ENCODE assay signal across 30 cellular contexts in the genomic region with DNA sequence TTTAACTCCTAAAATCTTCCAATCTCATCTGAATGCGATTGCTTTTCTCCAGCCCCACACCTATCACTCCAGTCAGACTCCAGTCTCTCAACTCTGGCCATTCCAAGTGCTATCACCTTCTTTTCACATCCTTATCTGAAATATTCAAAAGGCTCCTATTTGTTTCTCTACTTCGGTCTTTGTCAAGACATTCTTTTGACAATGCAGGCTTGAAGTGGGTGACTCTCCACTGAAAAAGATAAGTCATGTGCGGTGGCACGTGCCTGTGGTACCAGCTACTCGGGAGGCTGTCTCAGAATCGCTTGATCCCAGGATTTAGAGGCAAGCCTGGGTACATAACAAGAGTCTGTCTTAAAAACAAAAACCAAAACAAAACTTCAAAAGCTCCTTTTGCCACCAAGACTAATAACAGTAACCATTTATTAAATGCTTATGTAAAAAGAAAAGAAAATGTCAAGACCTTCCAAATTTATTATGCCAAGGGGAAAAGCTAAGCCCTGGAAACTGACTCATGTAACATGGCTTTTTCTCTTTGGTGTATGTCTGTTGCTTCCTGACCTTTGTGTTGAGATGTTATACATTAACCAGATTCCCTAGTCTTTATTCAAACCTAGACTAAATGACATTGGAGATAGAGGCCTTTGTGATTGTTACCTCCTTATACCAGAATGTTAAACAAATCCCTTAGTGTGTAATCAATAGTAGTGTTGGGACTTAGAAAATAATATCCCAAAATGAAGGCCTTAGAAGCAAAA. TPM values are rescaled to one million over a fixed set of nuclear protein-coding genes. Genes with fewer than 3 reads are reported as not detected.
DNase-seq lines count a peak whose midpoint lies in the region; ATAC-seq, FAIRE-seq and TF ChIP-seq lines count a peak whose summit lies in the region.
"Had no signal": no experiment of that assay in that cellular context is flagged by ENCODE, and none has a peak within 500 bp of the region (broad histone marks: within the 10 kb centered on the region; RNA-seq: fewer than 3 reads in every experiment).

No MANE protein-coding gene starts in this region.

- no peak overlapping the region for H3K4me2 ChIP-seq in neural progenitor cell
- H3K4me2 ChIP-seq: KMS-11, SK-N-SH had no signal

- H3K9me3 ChIP-seq in kidney (ENCODE audit: control insufficient read depth in 1 of 2, low read length in 2 of 2) (no peaks in the 10 kb centered on the region), aorta (ENCODE audit: control insufficient read depth, low read length) (no peaks in the 10 kb centered on the region), neural progenitor cell (ENCODE audit: low read depth) (no peaks in the 10 kb centered on the region)
- H3K9me3 ChIP-seq: esophagus squamous epithelium, left ventricle myocardium inferior, psoas muscle, SK-N-SH, tibial artery had no signal

- DNase-seq in COLO668 (lab: John Stamatoyannopoulos, UW; ENCODE audit: unreplicated experiment) (peak; percentile 37), SK-MEL-5 (ENCODE audit: low read depth, low spot score) (peak; percentile 33), kidney (no peak), aorta (no peak), posterior vena cava (ENCODE audit: low spot score) (no peak), neural progenitor cell (ENCODE audit: low spot score) (no peak)
- no peak for DNase-seq in stimulated activated effector memory CD8-positive, alpha-beta T cell treated with anti-CD3 and anti-CD28 coated beads, Interleukin-12 subunit alpha, Interleukin-12 subunit beta, amount 100 ng/mL, for 72 hours (ENCODE audit: low spot score in 2 of 2)
- DNase-seq: activated CD4-positive, alpha-beta T cell treated with anti-CD3 and anti-CD28 coated beads, Interleukin-2, amount 50 U/mL, for 48 hours; activated effector memory CD4-positive, alpha-beta T cell treated with anti-CD3 and anti-CD28 coated beads, Interleukin-2, amount 50 U/mL, for 16 hours; brain microvascular endothelial cell; C1 segment of cervical spinal cord; DMS 273 treated with DMSO at 0.1 percent for 48 hours; effector memory CD4-positive, alpha-beta T cell; esophagus squamous epithelium; left ventricle myocardium inferior; MV-4-11; NCI-H1694; NCI-H2171; NCI-H524; psoas muscle; SK-N-SH; stimulated activated naive CD8-positive, alpha-beta T cell treated with anti-CD3 and anti-CD28 coated beads, Interleukin-15, Interleukin-2, amounts not matched to agents 100 U/mL and 50 U/mL, for 24 hours; tibial artery had no signal

- H2AFZ ChIP-seq in neural progenitor cell (replicated peaks): no peak overlapping the region

- H3K4me3 Mint-ChIP-seq in nephron (peak overlapping the region in 1 of 3 experiments; percentile 7), neural progenitor cell (no peak overlapping the region)
- no peak overlapping the region for H3K4me3 Mint-ChIP-seq in stimulated activated effector memory CD8-positive, alpha-beta T cell treated with anti-CD3 and anti-CD28 coated beads, Interleukin-12 subunit alpha, Interleukin-12 subunit beta, amount 100 ng/mL, for 72 hours
- H3K4me3 Mint-ChIP-seq: neural crest cell; T-helper 2 cell treated with Interferon-gamma antibody and Interleukin-4, amounts not matched to agents 5 μg/mL and 100 μg/mL, for 36 hours; WTC11 had no signal

- H3K36me3 ChIP-seq in kidney (ENCODE audit: control insufficient read depth in 1 of 2, insufficient read depth in 2 of 2, low read length in 2 of 2) (no peaks in the 10 kb centered on the region), aorta (ENCODE audit: control insufficient read depth in 1 of 2, insufficient read depth in 2 of 2, low read length in 1 of 2) (no peaks in the 10 kb centered on the region), neural progenitor cell (no peaks in the 10 kb centered on the region)
- H3K36me3 ChIP-seq: brain microvascular endothelial cell had no signal

- TF ChIP-seq CTCF in kidney (IDR thresholded peaks at IDR 0.05; ENCODE audit: borderline replicate concordance, extremely low read depth, insufficient read depth): no peak
- no peak for TF ChIP-seq CTCF in nephron (IDR thresholded peaks at IDR 0.05; ENCODE audit: unreplicated experiment in 3 of 3)
- no peak for TF ChIP-seq CTCF in neural progenitor cell (IDR thresholded peaks at IDR 0.05)

- H3K4me3 ChIP-seq in kidney (ENCODE audit: low read length in 2 of 2) (no peak overlapping the region), aorta (ENCODE audit: low read length in 2 of 2) (no peak overlapping the region), neural progenitor cell (no peak overlapping the region)
- H3K4me3 ChIP-seq: esophagus squamous epithelium, left ventricle myocardium inferior, psoas muscle, skin epidermis, tibial artery had no signal

- H3F3A ChIP-seq in neural progenitor cell (ENCODE audit: low read depth): no peaks in the 10 kb centered on the region

- H3K4me1 ChIP-seq in kidney (ENCODE audit: control insufficient read depth in 1 of 2, insufficient read depth in 1 of 2, low read depth in 1 of 2, low read length in 2 of 2) (peaks cover 0 to 12% of the 10 kb centered on the region in 2 donors), aorta (ENCODE audit: control insufficient read depth in 1 of 2, insufficient read depth in 2 of 2, low read length in 2 of 2) (no peaks in the 10 kb centered on the region), neural progenitor cell (peaks cover 6% of the 10 kb centered on the region)

- ATAC-seq in aorta (ENCODE audit: low FRiP score): no peak
- ATAC-seq in stimulated activated effector memory CD8-positive, alpha-beta T cell treated with anti-CD3 and anti-CD28 coated beads, Interleukin-12 subunit alpha, Interleukin-12 subunit beta, amount 100 ng/mL, for 72 hours: no peak
- ATAC-seq: psoas muscle; stimulated activated naive CD8-positive, alpha-beta T cell treated with anti-CD3 and anti-CD28 coated beads, Interleukin-15, Interleukin-2, amounts not matched to agents 100 U/mL and 50 U/mL, for 24 hours; WTC11 had no signal

- H3K4me1 Mint-ChIP-seq in nephron (peaks cover 10% of the 10 kb centered on the region), neural progenitor cell (peaks cover 13% of the 10 kb centered on the region)
- peaks cover 21% of the 10 kb centered on the region for H3K4me1 Mint-ChIP-seq in stimulated activated effector memory CD8-positive, alpha-beta T cell treated with anti-CD3 and anti-CD28 coated beads, Interleukin-12 subunit alpha, Interleukin-12 subunit beta, amount 100 ng/mL, for 72 hours

- no peaks in the 10 kb centered on the region for H3K79me2 ChIP-seq in neural progenitor cell (ENCODE audit: low read depth)

- H3K27ac ChIP-seq in kidney (ENCODE audit: low read depth in 2 of 2, low read length in 2 of 2) (peak overlapping the region; percentile 56 to 58), aorta (ENCODE audit: low read depth in 1 of 2, low read length in 2 of 2) (no peak overlapping the region), neural progenitor cell (no peak overlapping the region)
- H3K27ac ChIP-seq: brain microvascular endothelial cell, esophagus squamous epithelium, KMS-11, left ventricle myocardium inferior, psoas muscle, skin epidermis, tibial artery had no signal

- in situ Hi-C loops in SK-MEL-5 (cut with HindIII; ENCODE audit: low pct_unique_long_range_greater_than_20kb, low sequenced_read_pairs): no loop called here

- 88 to 91% methylated on average over 6 of the region's 6 CpGs for WGBS in aorta, 2 donors

- H3K27ac Mint-ChIP-seq in nephron: peak overlapping the region; percentile 56 to 73 (median 66)
- no peak overlapping the region for H3K27ac Mint-ChIP-seq in stimulated activated effector memory CD8-positive, alpha-beta T cell treated with anti-CD3 and anti-CD28 coated beads, Interleukin-12 subunit alpha, Interleukin-12 subunit beta, amount 100 ng/mL, for 72 hours
- H3K27ac Mint-ChIP-seq in neural progenitor cell: no peak overlapping the region
- H3K27ac Mint-ChIP-seq: T-helper 2 cell treated with Interferon-gamma antibody and Interleukin-4, amounts not matched to agents 5 μg/mL and 100 μg/mL, for 36 hours; WTC11 had no signal

- H3K9me3 Mint-ChIP-seq in nephron (no peaks in the 10 kb centered on the region), neural progenitor cell (no peaks in the 10 kb centered on the region)
- no peaks in the 10 kb centered on the region for H3K9me3 Mint-ChIP-seq in stimulated activated effector memory CD8-positive, alpha-beta T cell treated with anti-CD3 and anti-CD28 coated beads, Interleukin-12 subunit alpha, Interleukin-12 subunit beta, amount 100 ng/mL, for 72 hours
- H3K9me3 Mint-ChIP-seq: T-helper 2 cell treated with Interferon-gamma antibody and Interleukin-4, amounts not matched to agents 5 μg/mL and 100 μg/mL, for 36 hours; WTC11 had no signal

- FAIRE-seq in kidney (lab: Jason Lieb, UNC): peak; percentile 13
- FAIRE-seq: H54 had no signal

- H3K9ac ChIP-seq in kidney (ENCODE audit: low read length in 2 of 2): no peak overlapping the region
- no peak overlapping the region for H3K9ac ChIP-seq in neural progenitor cell
- H3K9ac ChIP-seq: KMS-11, SK-N-SH had no signal

- H3K27me3 Mint-ChIP-seq in nephron (ENCODE audit: low read depth) (no peaks in the 10 kb centered on the region), neural progenitor cell (ENCODE audit: insufficient read depth, low read depth) (peaks cover 4% of the 10 kb centered on the region)

- H3K36me3 Mint-ChIP-seq in nephron (ENCODE audit: low read depth) (peaks cover 6% of the 10 kb centered on the region), neural progenitor cell (peaks cover 3% of the 10 kb centered on the region)
- peaks cover 17% of the 10 kb centered on the region for H3K36me3 Mint-ChIP-seq in stimulated activated effector memory CD8-positive, alpha-beta T cell treated with anti-CD3 and anti-CD28 coated beads, Interleukin-12 subunit alpha, Interleukin-12 subunit beta, amount 100 ng/mL, for 72 hours
- H3K36me3 Mint-ChIP-seq: WTC11 had no signal

- no peaks in the 10 kb centered on the region for H4K20me1 ChIP-seq in neural progenitor cell (ENCODE audit: low read depth)

- H3K27me3 ChIP-seq in aorta (ENCODE audit: control insufficient read depth in 1 of 2, insufficient read depth in 2 of 2, low read length in 1 of 2) (no peaks in the 10 kb centered on the region), neural progenitor cell (no peaks in the 10 kb centered on the region)
- H3K27me3 ChIP-seq: brain microvascular endothelial cell, esophagus squamous epithelium, tibial artery had no signal

- intact Hi-C loops in kidney (cut with DNase I) (no loop called here), aorta (cut with DNase I) (no loop called here), posterior vena cava (cut with DNase I) (no loop called here)

RNA-seq across cellular contexts. Expression of gene ALG14, which starts 3.6 kb away (rescaled TPM):
- total RNA-seq in SK-MEL-5 (2014; rRNA removed; shearing (Covaris generic)): 4.7 and 7.1 TPM in 2 replicates
- polyA plus RNA-seq in SK-MEL-5 (2015; cell fraction: cytosol; rRNA removed): 2.5 and 2.9 TPM in 2 replicates
- polyA plus RNA-seq in SK-MEL-5 (2015; cell fraction: nucleus; rRNA removed): 0.43 and 0.64 TPM in 2 replicates
- 8.6 TPM for total RNA-seq in kidney
- polyA plus RNA-seq in kidney (ENCODE audit: insufficient read depth, low read depth, low replicate concordance): 11.3 TPM
- total RNA-seq in aorta: 1 to 10 TPM; 2.8 to 3.2 TPM
- under 1 TPM; 0.50 to 0.79 TPM for polyA plus RNA-seq in aorta
- 1 to 10 TPM; 4.2 to 6.1 TPM for total RNA-seq in posterior vena cava
- 0.49 and 0.53 TPM in 2 replicates for total RNA-seq in neural progenitor cell (ENCODE audit: low replicate concordance)

RNA-seq across cellular contexts. Expression of gene TLCD4, which starts 48.0 kb away (rescaled TPM):
- total RNA-seq in SK-MEL-5 (2014; rRNA removed; shearing (Covaris generic)): 24.6 and 24.8 TPM in 2 replicates
- 13.9 and 18.9 TPM in 2 replicates for polyA plus RNA-seq in SK-MEL-5 (2015; cell fraction: cytosol; rRNA removed)
- polyA plus RNA-seq in SK-MEL-5 (2015; cell fraction: nucleus; rRNA removed): 10.1 and 30.8 TPM in 2 replicates
- total RNA-seq in kidney: 7.1 TPM
- polyA plus RNA-seq in kidney (ENCODE audit: insufficient read depth, low read depth, low replicate concordance): 2.4 TPM
- total RNA-seq in aorta: 10 to 100 TPM in 1 of 2 donors, 1 to 10 TPM in 1; 9.3 to 17.3 TPM
- 1 to 10 TPM; 2.7 to 5.5 TPM for polyA plus RNA-seq in aorta
- total RNA-seq in posterior vena cava: 10 to 100 TPM; 11.6 to 17.4 TPM
- total RNA-seq in neural progenitor cell (ENCODE audit: low replicate concordance): 3.2 and 5.7 TPM in 2 replicates

Comparison
In these comparisons a context has a peak if more than half of its experiments do, and no peak if none do; other contexts are left out.
1. DNase-seq: peak in COLO668 (single experiment) and SK-MEL-5 (single experiment); none in kidney (single experiment), aorta (0 of 2), stimulated activated effector memory CD8-positive, alpha-beta T cell treated with anti-CD3 and anti-CD28 coated beads, Interleukin-12 subunit alpha, Interleukin-12 subunit beta, amount 100 ng/mL, for 72 hours (0 of 2), posterior vena cava (single experiment) and neural progenitor cell (single experiment).
2. H3K27ac ChIP-seq: peak in kidney (2 of 2); none in aorta (0 of 2) and neural progenitor cell (single experiment).
3. H3K27ac Mint-ChIP-seq: peak in nephron (3 of 3); none in stimulated activated effector memory CD8-positive, alpha-beta T cell treated with anti-CD3 and anti-CD28 coated beads, Interleukin-12 subunit alpha, Interleukin-12 subunit beta, amount 100 ng/mL, for 72 hours (single experiment) and neural progenitor cell (single experiment).